8 cellular contexts compared by ENCODE assay signal in genomic region chr15:79007066-79007465, GRCh38.
DNase-seq lines count a peak whose midpoint lies in the region; ATAC-seq and TF ChIP-seq lines count a peak whose summit lies in the region.

No MANE protein-coding gene starts in this region.

- H3K27ac Mint-ChIP-seq in activated T-cell treated with anti-CD3 and anti-CD28 coated beads, Interleukin-2, amount 50 U/mL, for 24 hours, result no peak overlapping the region
- no peak overlapping the region for H3K27ac Mint-ChIP-seq in endothelial cell (ENCODE audit: unreplicated experiment)

- no peak overlapping the region for H3K4me3 Mint-ChIP-seq in activated T-cell treated with anti-CD3 and anti-CD28 coated beads, Interleukin-2, amount 50 U/mL, for 24 hours
- H3K4me3 Mint-ChIP-seq in endothelial cell (ENCODE audit: unreplicated experiment), result no peak overlapping the region

- peak; percentile 49 for TF ChIP-seq CTCF in endothelial cell (IDR thresholded peaks at IDR 0.05; ENCODE audit: unreplicated experiment)

- no peak for ATAC-seq in HG03432 (IDR thresholded peaks at IDR 0.05; ENCODE audit: unreplicated experiment)

- peaks cover 12% of the 10 kb centered on the region for H3K4me1 Mint-ChIP-seq in activated T-cell treated with anti-CD3 and anti-CD28 coated beads, Interleukin-2, amount 50 U/mL, for 24 hours (ENCODE audit: low read depth)
- peaks cover 11% of the 10 kb centered on the region for H3K4me1 Mint-ChIP-seq in endothelial cell (ENCODE audit: unreplicated experiment)

- no peaks in the 10 kb centered on the region for H3K9me3 Mint-ChIP-seq in activated T-cell treated with anti-CD3 and anti-CD28 coated beads, Interleukin-2, amount 50 U/mL, for 24 hours
- no peaks in the 10 kb centered on the region for H3K9me3 Mint-ChIP-seq in endothelial cell (ENCODE audit: unreplicated experiment)

- no peaks in the 10 kb centered on the region for H3K36me3 Mint-ChIP-seq in activated T-cell treated with anti-CD3 and anti-CD28 coated beads, Interleukin-2, amount 50 U/mL, for 24 hours (ENCODE audit: low read depth)
- H3K36me3 Mint-ChIP-seq in endothelial cell (ENCODE audit: low read depth, unreplicated experiment), result no peaks in the 10 kb centered on the region

- H3K27me3 Mint-ChIP-seq in activated T-cell treated with anti-CD3 and anti-CD28 coated beads, Interleukin-2, amount 50 U/mL, for 24 hours, result no peaks in the 10 kb centered on the region
- H3K27me3 Mint-ChIP-seq in endothelial cell (ENCODE audit: unreplicated experiment), result peaks cover 16% of the 10 kb centered on the region

- peak; percentile 50 to 51 for DNase-seq in activated T-cell treated with anti-CD3 and anti-CD28 coated beads, Interleukin-2, amount 50 U/mL, for 48 hours
- DNase-seq in activated T-cell treated with anti-CD3 and anti-CD28 coated beads, Interleukin-2, amount 50 U/mL, for 24 hours, result no peak
- DNase-seq in OCI-M1 (lab: John Stamatoyannopoulos, UW) (peak; percentile 92), endothelial cell (ENCODE audit: low spot score) (peak; percentile 82), non-pigmented ciliary epithelial cell (ENCODE audit: low read depth) (peak; percentile 15), NCI-H1105 (lab: John Stamatoyannopoulos, UW) (no peak)
- DNase-seq in activated T-cell treated with anti-CD3 and anti-CD28 coated beads, Interleukin-2, amount 50 U/mL, for 1 hour, result no peak

Comparison
In these comparisons a context has a peak if more than half of its experiments do, and no peak if none do; other contexts are left out.
1. DNase-seq: peak in activated T-cell treated with anti-CD3 and anti-CD28 coated beads, Interleukin-2, amount 50 U/mL, for 48 hours (2 of 2), OCI-M1 (single experiment), endothelial cell (single experiment) and non-pigmented ciliary epithelial cell (single experiment); none in activated T-cell treated with anti-CD3 and anti-CD28 coated beads, Interleukin-2, amount 50 U/mL, for 24 hours (single experiment), NCI-H1105 (single experiment) and activated T-cell treated with anti-CD3 and anti-CD28 coated beads, Interleukin-2, amount 50 U/mL, for 1 hour (single experiment).